Comparison of ENCODE assay signal across 10 cellular contexts in the genomic region with DNA sequence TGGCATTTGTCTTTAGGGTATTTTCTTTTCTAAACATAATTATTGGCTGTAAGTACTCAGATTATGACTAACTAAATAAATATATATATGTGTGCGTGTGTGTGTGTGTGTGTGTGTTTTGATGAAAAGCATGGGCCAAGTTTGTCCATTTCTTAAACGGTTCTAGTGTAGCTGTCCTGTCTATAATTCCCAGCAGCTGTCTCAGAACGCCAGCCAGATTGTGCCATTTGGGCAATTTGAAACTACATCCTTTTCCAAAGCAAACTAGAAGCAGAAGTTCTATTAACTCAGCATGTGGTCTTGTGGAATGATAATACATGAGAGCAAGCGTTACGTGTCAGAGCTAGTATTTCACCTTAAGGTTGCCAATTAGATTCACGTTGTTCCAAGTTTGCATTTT. TPM values are rescaled to one million over a fixed set of nuclear protein-coding genes. Genes with fewer than 3 reads are reported as not detected.
DNase-seq lines count a peak whose midpoint lies in the region; ATAC-seq and TF ChIP-seq lines count a peak whose summit lies in the region.
"Had no signal": no experiment of that assay in that cellular context is flagged by ENCODE, and none has a peak within 500 bp of the region (broad histone marks: within the 10 kb centered on the region; RNA-seq: fewer than 3 reads in every experiment).

No MANE protein-coding gene starts in this region.

- no peak overlapping the region for H3K56ac ChIP-seq in H9 (ENCODE audit: insufficient read length, low read depth, low read length)

- H3K4ac ChIP-seq in H9 (ENCODE audit: low read depth, low read length), result no peak overlapping the region

- no peak overlapping the region for H2BK5ac ChIP-seq in H9 (ENCODE audit: insufficient read length, low read length)

- H3K9ac ChIP-seq in H9 (ENCODE audit: extremely low read depth, insufficient read length, low read length), result no peak overlapping the region

- no peak overlapping the region for H4K8ac ChIP-seq in H9 (replicated peaks; ENCODE audit: insufficient read length, low read depth, low read length)

- TF ChIP-seq CTCF in H9 (conservative IDR thresholded peaks at IDR 0.05) (no peak), RWPE2 (IDR thresholded peaks at IDR 0.05; ENCODE audit: poor library complexity, severe bottlenecking) (no peak), fibroblast of pulmonary artery (IDR thresholded peaks at IDR 0.05; ENCODE audit: low read length, missing control alignments) (no peak)

- H3K27me3 ChIP-seq in H9 (ENCODE audit: insufficient read depth, low read length) (no peaks in the 10 kb centered on the region), RWPE2 (ENCODE audit: insufficient read depth, poor library complexity, severe bottlenecking) (peaks cover 6% of the 10 kb centered on the region)

- WGBS in H9 (ENCODE audit: extremely low coverage, insufficient read length, low lambda C conversion rate), result no CpG with 5 or more reads among the region's 6 CpGs

- H3K9me3 ChIP-seq in H9 (ENCODE audit: control insufficient read depth, low read depth, low read length), result no peaks in the 10 kb centered on the region
- H3K9me3 ChIP-seq in RWPE2 (ENCODE audit: severe bottlenecking), result no peaks in the 10 kb centered on the region

- H3K36me3 ChIP-seq in RWPE2 (ENCODE audit: low read depth), result no peaks in the 10 kb centered on the region

- no peak overlapping the region for H3T11ph ChIP-seq in H9 (ENCODE audit: low read length)

- H2BK15ac ChIP-seq in H9 (ENCODE audit: low read depth, low read length), result no peak overlapping the region

- H3K79me1 ChIP-seq in H9 (ENCODE audit: insufficient read depth, low read depth, low read length, poor library complexity, severe bottlenecking), result no peaks in the 10 kb centered on the region

- no peak overlapping the region for H2BK12ac ChIP-seq in H9 (ENCODE audit: insufficient read length, low read depth, low read length)

- H3K4me3 ChIP-seq in RWPE2 (ENCODE audit: severe bottlenecking), result no peak overlapping the region
- no peak overlapping the region for H3K4me3 ChIP-seq in fibroblast of pulmonary artery (replicated peaks; ENCODE audit: low read depth, low read length)
- peak overlapping the region; percentile 66 for H3K4me3 ChIP-seq in skeletal muscle cell (ENCODE audit: low read depth, low read length)

- H3K27me3 Mint-ChIP-seq in H9 (ENCODE audit: low read depth), result no peaks in the 10 kb centered on the region
- peaks cover 0 to 12% of the 10 kb centered on the region in 2 donors for H3K27me3 Mint-ChIP-seq in effector memory CD8-positive, alpha-beta T cell

- H3K14ac ChIP-seq in H9 (ENCODE audit: insufficient read depth, low read length), result no peak overlapping the region

- 0 out of 7 replicates have a peak overlapping the region, but pooled peaks of 1 of the 3 experiments have one; percentile 71 for H3K27ac Mint-ChIP-seq in H9
- H3K27ac Mint-ChIP-seq in effector memory CD8-positive, alpha-beta T cell, result no peak overlapping the region

- peaks cover 59 to 60% of the 10 kb centered on the region in 2 experiments for H3K4me1 Mint-ChIP-seq in H9
- no peaks in the 10 kb centered on the region for H3K4me1 Mint-ChIP-seq in effector memory CD8-positive, alpha-beta T cell (ENCODE audit: low read depth in 2 of 2)

- no peak overlapping the region for H2AFZ ChIP-seq in H9 (ENCODE audit: low read length)

- H3K4me3 Mint-ChIP-seq in H9, result peak overlapping the region in 1 of 2 experiments; percentile 91; a peak in 2 of 5 replicates
- H3K4me3 Mint-ChIP-seq in effector memory CD8-positive, alpha-beta T cell, result no peak overlapping the region

- no peaks in the 10 kb centered on the region for H4K20me1 ChIP-seq in H9 (ENCODE audit: control insufficient read depth, insufficient read depth, insufficient read length)

- H3K4me1 ChIP-seq in H9 (ENCODE audit: insufficient read depth, low read length) (peaks cover 9% of the 10 kb centered on the region; the same call in 1 of the 2 replicates), RWPE2 (ENCODE audit: insufficient read depth, poor library complexity, severe bottlenecking) (peaks cover 10% of the 10 kb centered on the region)

- H3K27ac ChIP-seq in H9 (ENCODE audit: insufficient read length, low read depth, low read length) (no peak overlapping the region), RWPE2 (ENCODE audit: poor library complexity, severe bottlenecking) (no peak overlapping the region)

- H4K5ac ChIP-seq in H9 (ENCODE audit: insufficient read length, low read depth, low read length), result no peak overlapping the region

- H3K18ac ChIP-seq in H9 (ENCODE audit: insufficient read length, low read depth, low read length), result no peak overlapping the region

- no peak overlapping the region for H2BK120ac ChIP-seq in H9 (ENCODE audit: low read depth, low read length, poor library complexity, severe bottlenecking)

- peaks cover 0 to 2% of the 10 kb centered on the region in 2 experiments; a peak in 1 of 5 replicates for H3K9me3 Mint-ChIP-seq in H9
- H3K9me3 Mint-ChIP-seq in effector memory CD8-positive, alpha-beta T cell, result peaks cover 4 to 8% of the 10 kb centered on the region in 2 donors

- no peak overlapping the region for H2AK5ac ChIP-seq in H9 (ENCODE audit: insufficient read length, low read length)

- no peaks in the 10 kb centered on the region for H3K79me2 ChIP-seq in H9 (ENCODE audit: insufficient read depth, low read length)

- DNase-seq in H9 (no peak), RWPE2 (ENCODE audit: low spot score) (no peak), fibroblast of pulmonary artery (ENCODE audit: low read depth) (peak; percentile 38), skeletal muscle cell (ENCODE audit: low read depth) (peak; percentile 86), COLO829 (ENCODE audit: low spot score) (no peak), hippocampal formation (lab: John Stamatoyannopoulos, UW) (no peak), MV-4-11 (lab: John Stamatoyannopoulos, UW) (no peak)
- DNase-seq in effector memory CD8-positive, alpha-beta T cell, result no peak
- DNase-seq: NCI-H510A treated with DMSO at 0.1 percent for 48 hours had no signal

- H3K23me2 ChIP-seq in H9 (ENCODE audit: insufficient read length, low read depth, low read length, poor library complexity, severe bottlenecking), result peaks cover 3% of the 10 kb centered on the region

- ATAC-seq in RWPE2 (ENCODE audit: low read depth), result 0 out of 3 replicates have a peak, but pooled peaks have one; percentile 13
- ATAC-seq in effector memory CD8-positive, alpha-beta T cell (replicated peaks), result no peak
- ATAC-seq: activated CD4-positive, CD25-positive, alpha-beta regulatory T cell treated with anti-CD3 and anti-CD28 coated beads, Interleukin-2, amount 50 U/mL, for 24 hours had no signal

- peak overlapping the region; percentile 35 for H3K4me2 ChIP-seq in H9 (ENCODE audit: insufficient read depth, insufficient read length, low read length)

- no peak overlapping the region for H3K23ac ChIP-seq in H9 (ENCODE audit: insufficient read length, low read depth, low read length)

- H4K91ac ChIP-seq in H9 (ENCODE audit: insufficient read length, low read depth, low read length), result no peak overlapping the region

- no peak overlapping the region for H2BK20ac ChIP-seq in H9 (ENCODE audit: low read depth, low read length, poor library complexity, severe bottlenecking)

- H3K36me3 Mint-ChIP-seq in H9 (ENCODE audit: insufficient read depth in 1 of 3, low read depth in 3 of 3), result no peaks in the 10 kb centered on the region
- no peaks in the 10 kb centered on the region for H3K36me3 Mint-ChIP-seq in effector memory CD8-positive, alpha-beta T cell (ENCODE audit: insufficient read depth)

RNA-seq across cellular contexts. Expression of gene ARHGAP28, which starts 1.7 kb away (rescaled TPM):
- 7.9 and 9.2 TPM in 2 replicates for total RNA-seq in H9 (2021)

Comparison
In these comparisons a context has a peak if more than half of its experiments do, and no peak if none do; other contexts are left out.
1. DNase-seq: peak in fibroblast of pulmonary artery (single experiment) and skeletal muscle cell (single experiment); none in H9 (single experiment), RWPE2 (single experiment), effector memory CD8-positive, alpha-beta T cell (0 of 3), COLO829 (single experiment), hippocampal formation (0 of 2) and MV-4-11 (single experiment).